Comparison of ENCODE assay signal across 1 cellular context in the genomic region with DNA sequence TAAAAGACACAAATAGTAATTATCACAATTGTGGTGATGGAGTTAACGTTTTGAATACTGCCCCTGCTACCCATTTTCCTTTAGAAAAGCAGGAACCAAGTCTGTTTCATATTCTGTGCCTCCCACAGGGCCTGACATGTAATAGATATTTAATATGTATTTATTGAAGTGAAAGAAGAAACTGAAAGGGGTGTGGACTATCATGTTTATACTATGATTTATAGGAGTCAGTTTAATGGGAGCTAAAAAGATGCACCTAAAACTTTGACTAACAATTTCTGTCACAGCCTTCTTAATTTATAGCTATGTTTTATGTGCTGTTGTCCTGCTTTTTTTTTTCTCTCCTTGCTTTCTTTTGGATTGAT.
TF ChIP-seq lines count a peak whose summit lies in the region.

No MANE protein-coding gene starts in this region.

TF ChIP-seq in IMR-90, 13 proteins besides CTCF, POLR2A, EP300 and RAD21 (continued from another document):
- TF ChIP-seq ELK1 (IDR thresholded peaks at IDR 0.05; ENCODE audit: borderline replicate concordance, low read depth, low read length) (no peak), MXI1 (IDR thresholded peaks at IDR 0.05; ENCODE audit: borderline replicate concordance, low read depth, low read length) (no peak)
